ENCODE assay signal across 10 cellular contexts in genomic region chr11:128481135-128481534, GRCh38.
DNase-seq lines count a peak whose midpoint lies in the region; ATAC-seq lines count a peak whose summit lies in the region.
"Had no signal": no experiment of that assay in that cellular context is flagged by ENCODE, and none has a peak within 500 bp of the region (broad histone marks: within the 10 kb centered on the region; RNA-seq: fewer than 3 reads in every experiment).

No MANE protein-coding gene starts in this region.

- H3K4me3 Mint-ChIP-seq in T-helper 17 cell, result peak overlapping the region; percentile 89

- DNase-seq in EL (peak; percentile 83), T-helper 17 cell (no peak), fibroblast of gingiva (ENCODE audit: low read depth) (peak; percentile 92), renal cortical epithelial cell (ENCODE audit: low read depth) (peak; percentile 98), NCI-H748 (lab: John Stamatoyannopoulos, UW; ENCODE audit: unreplicated experiment) (no peak), NCI-H2196 treated with DMSO at 0.1 percent for 48 hours (lab: John Stamatoyannopoulos, UW; ENCODE audit: unreplicated experiment) (no peak)
- DNase-seq: NCI-H774 had no signal

- H3K36me3 Mint-ChIP-seq in T-helper 17 cell (ENCODE audit: low read depth), result peaks cover 39% of the 10 kb centered on the region

- H3K9me3 ChIP-seq in T-helper 17 cell (ENCODE audit: control insufficient read depth, low read length, poor library complexity, severe bottlenecking), result no peaks in the 10 kb centered on the region

- peak overlapping the region; percentile 100 for H3K27ac Mint-ChIP-seq in T-helper 17 cell

- ATAC-seq in T-helper 17 cell (no peak), GM19324 (IDR thresholded peaks at IDR 0.05; ENCODE audit: low FRiP score, unreplicated experiment) (no peak), HG02870 (IDR thresholded peaks at IDR 0.05; ENCODE audit: unreplicated experiment) (no peak)
- ATAC-seq: GM12878 had no signal

- no peaks in the 10 kb centered on the region for H3K27me3 Mint-ChIP-seq in T-helper 17 cell

- peaks cover 89% of the 10 kb centered on the region for H3K4me1 Mint-ChIP-seq in T-helper 17 cell

Comparison
In these comparisons a context has a peak if more than half of its experiments do, and no peak if none do; other contexts are left out.
1. DNase-seq: peak in EL (single experiment), fibroblast of gingiva (single experiment) and renal cortical epithelial cell (single experiment); none in T-helper 17 cell (0 of 3), NCI-H748 (single experiment) and NCI-H2196 treated with DMSO at 0.1 percent for 48 hours (single experiment).